In the genomic region with DNA sequence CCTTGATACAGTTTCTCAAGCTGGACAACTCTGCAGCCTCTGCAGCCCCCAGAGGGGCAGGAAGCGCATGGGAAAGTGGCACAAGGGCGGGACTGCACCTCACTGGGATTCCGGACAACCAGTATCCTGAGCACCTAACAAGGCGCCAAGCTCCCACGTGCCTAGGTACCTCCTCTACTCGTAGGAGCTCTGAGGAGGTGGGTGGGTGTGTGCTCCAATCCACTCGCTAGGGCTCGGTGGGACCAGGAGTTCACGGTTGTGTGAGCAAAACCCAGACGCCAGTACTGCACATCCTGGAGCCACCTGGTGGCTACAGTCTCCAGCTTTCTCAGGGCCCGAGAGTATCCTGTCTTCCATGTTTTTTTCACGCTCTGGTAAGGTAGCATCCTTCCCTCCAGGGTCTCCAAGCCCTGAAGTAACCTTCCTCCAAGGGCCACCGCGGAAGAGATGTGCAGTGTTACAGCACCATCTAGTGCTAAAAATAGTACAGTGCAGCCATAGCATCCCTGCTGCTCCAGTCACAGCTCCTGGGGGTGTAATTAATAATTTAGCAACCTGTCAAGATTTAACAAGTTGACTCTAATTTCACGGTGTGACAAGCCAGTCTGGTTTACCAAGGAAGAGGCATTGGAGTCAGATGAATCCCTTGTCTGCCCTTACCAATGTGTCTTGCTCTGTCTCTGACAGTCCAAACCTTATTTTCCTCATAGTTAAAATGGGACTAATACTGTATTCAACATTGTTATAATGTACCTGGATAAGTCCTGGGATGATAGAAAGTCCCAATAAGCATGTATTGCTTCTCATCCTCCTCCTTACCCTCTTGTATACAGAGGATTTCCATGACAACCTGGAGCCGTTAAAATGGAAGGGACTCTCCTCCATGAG, we compare ENCODE assay signal across 8 cellular contexts.
A peak's percentile ranks its signal among the peaks of the same experiment; 100 is the strongest.
DNase-seq lines count a peak whose midpoint lies in the region; ATAC-seq and TF ChIP-seq lines count a peak whose summit lies in the region.

No MANE protein-coding gene starts in this region.

- no peak overlapping the region for H3K9ac ChIP-seq in liver (ENCODE audit: low read depth in 1 of 2, low read length in 2 of 2)

- H3K4me3 ChIP-seq in choroid plexus epithelial cell (ENCODE audit: low read depth, low read length), result no peak overlapping the region
- H3K4me3 ChIP-seq in liver (ENCODE audit: low read depth in 1 of 3, low read length in 3 of 3), result no peak overlapping the region

- no peaks in the 10 kb centered on the region for H3K9me3 Mint-ChIP-seq in stimulated activated naive CD8-positive, alpha-beta T cell treated with anti-CD3 and anti-CD28 coated beads, Interleukin-15, amount 100 ng/mL, for 72 hours

- no peak overlapping the region for H3K27ac ChIP-seq in liver (ENCODE audit: low read depth in 1 of 2, low read length in 2 of 2)

- TF ChIP-seq CTCF in GM12874 (IDR thresholded peaks at IDR 0.05; ENCODE audit: insufficient read depth, low read depth, low read length) (peak; percentile 77), choroid plexus epithelial cell (conservative IDR thresholded peaks at IDR 0.05; ENCODE audit: low read depth, low read length) (peak; percentile 93), liver (IDR thresholded peaks at IDR 0.05; ENCODE audit: low read depth, low read length, missing input control) (peak; percentile 85)

- no peaks in the 10 kb centered on the region for H3K27me3 ChIP-seq in liver (ENCODE audit: control insufficient read depth in 4 of 4, insufficient read depth in 4 of 4, low read length in 3 of 4)

- H3K36me3 ChIP-seq in liver (ENCODE audit: control insufficient read depth in 4 of 4, insufficient read depth in 3 of 4, low read depth in 1 of 4, low read length in 3 of 4), result peaks cover 0 to 12% (median 1%) of the 10 kb centered on the region in 4 donors

- peak overlapping the region in 1 of 2 donors; percentile 11 for H3K4me3 Mint-ChIP-seq in stimulated activated naive CD8-positive, alpha-beta T cell treated with anti-CD3 and anti-CD28 coated beads, Interleukin-15, amount 100 ng/mL, for 72 hours

- peak; percentile 93 for ATAC-seq in HG02642 (IDR thresholded peaks at IDR 0.05; ENCODE audit: poor library complexity, unreplicated experiment)
- peak; percentile 86 for ATAC-seq in stimulated activated naive CD8-positive, alpha-beta T cell treated with anti-CD3 and anti-CD28 coated beads, Interleukin-15, amount 100 ng/mL, for 72 hours

- TF ChIP-seq RAD21 in liver (IDR thresholded peaks at IDR 0.05), result peak; percentile 94 to 96

- DNase-seq in A172 (ENCODE audit: low spot score), result peak; percentile 40
- DNase-seq in NCI-H128 (lab: John Stamatoyannopoulos, UW; ENCODE audit: unreplicated experiment), result peak; percentile 35
- peak; percentile 8 for DNase-seq in UCSD-AML1 (lab: John Stamatoyannopoulos, UW; ENCODE audit: unreplicated experiment)
- DNase-seq in choroid plexus epithelial cell (ENCODE audit: low read depth), result peak; percentile 63
- DNase-seq in stimulated activated naive CD8-positive, alpha-beta T cell treated with anti-CD3 and anti-CD28 coated beads, Interleukin-15, amount 100 ng/mL, for 72 hours, result peak; percentile 32 to 39

- H3K27ac Mint-ChIP-seq in stimulated activated naive CD8-positive, alpha-beta T cell treated with anti-CD3 and anti-CD28 coated beads, Interleukin-15, amount 100 ng/mL, for 72 hours, result no peak overlapping the region

- H3K9me3 ChIP-seq in liver (ENCODE audit: control insufficient read depth in 4 of 4, low read length in 3 of 4), result no peaks in the 10 kb centered on the region

- no peaks in the 10 kb centered on the region for H3K27me3 Mint-ChIP-seq in stimulated activated naive CD8-positive, alpha-beta T cell treated with anti-CD3 and anti-CD28 coated beads, Interleukin-15, amount 100 ng/mL, for 72 hours

- H3K4me1 Mint-ChIP-seq in stimulated activated naive CD8-positive, alpha-beta T cell treated with anti-CD3 and anti-CD28 coated beads, Interleukin-15, amount 100 ng/mL, for 72 hours, result no peaks in the 10 kb centered on the region

- H3K4me1 ChIP-seq in liver (ENCODE audit: control insufficient read depth in 4 of 4, insufficient read depth in 4 of 4, low read length in 3 of 4), result peaks cover 0 to 4% (median 0%) of the 10 kb centered on the region in 4 donors

- WGBS in liver, result 32% methylated on average over 16 of the region's 16 CpGs

TF ChIP-seq in liver, 16 proteins besides CTCF, POLR2A, EP300 and RAD21:
- TF ChIP-seq, protein P1, sequence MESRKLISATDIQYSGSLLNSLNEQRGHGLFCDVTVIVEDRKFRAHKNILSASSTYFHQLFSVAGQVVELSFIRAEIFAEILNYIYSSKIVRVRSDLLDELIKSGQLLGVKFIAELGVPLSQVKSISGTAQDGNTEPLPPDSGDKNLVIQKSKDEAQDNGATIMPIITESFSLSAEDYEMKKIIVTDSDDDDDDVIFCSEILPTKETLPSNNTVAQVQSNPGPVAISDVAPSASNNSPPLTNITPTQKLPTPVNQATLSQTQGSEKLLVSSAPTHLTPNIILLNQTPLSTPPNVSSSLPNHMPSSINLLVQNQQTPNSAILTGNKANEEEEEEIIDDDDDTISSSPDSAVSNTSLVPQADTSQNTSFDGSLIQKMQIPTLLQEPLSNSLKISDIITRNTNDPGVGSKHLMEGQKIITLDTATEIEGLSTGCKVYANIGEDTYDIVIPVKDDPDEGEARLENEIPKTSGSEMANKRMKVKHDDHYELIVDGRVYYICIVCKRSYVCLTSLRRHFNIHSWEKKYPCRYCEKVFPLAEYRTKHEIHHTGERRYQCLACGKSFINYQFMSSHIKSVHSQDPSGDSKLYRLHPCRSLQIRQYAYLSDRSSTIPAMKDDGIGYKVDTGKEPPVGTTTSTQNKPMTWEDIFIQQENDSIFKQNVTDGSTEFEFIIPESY (IDR thresholded peaks at IDR 0.05), result no peak
- TF ChIP-seq FOXA2 (IDR thresholded peaks at IDR 0.05) (no peak), GABPA (IDR thresholded peaks at IDR 0.05 in 1 of 2, conservative IDR thresholded peaks at IDR 0.05 in 1 of 2) (no peak), HNF4G (IDR thresholded peaks at IDR 0.05) (no peak), JUND (IDR thresholded peaks at IDR 0.05) (no peak), HNF4A (conservative IDR thresholded peaks at IDR 0.05) (no peak), TAF1 (conservative IDR thresholded peaks at IDR 0.05) (no peak), SP1 (IDR thresholded peaks at IDR 0.05) (no peak), NR2F2 (IDR thresholded peaks at IDR 0.05) (no peak), FOXA1 (IDR thresholded peaks at IDR 0.05) (no peak)
- TF ChIP-seq, protein P2, sequence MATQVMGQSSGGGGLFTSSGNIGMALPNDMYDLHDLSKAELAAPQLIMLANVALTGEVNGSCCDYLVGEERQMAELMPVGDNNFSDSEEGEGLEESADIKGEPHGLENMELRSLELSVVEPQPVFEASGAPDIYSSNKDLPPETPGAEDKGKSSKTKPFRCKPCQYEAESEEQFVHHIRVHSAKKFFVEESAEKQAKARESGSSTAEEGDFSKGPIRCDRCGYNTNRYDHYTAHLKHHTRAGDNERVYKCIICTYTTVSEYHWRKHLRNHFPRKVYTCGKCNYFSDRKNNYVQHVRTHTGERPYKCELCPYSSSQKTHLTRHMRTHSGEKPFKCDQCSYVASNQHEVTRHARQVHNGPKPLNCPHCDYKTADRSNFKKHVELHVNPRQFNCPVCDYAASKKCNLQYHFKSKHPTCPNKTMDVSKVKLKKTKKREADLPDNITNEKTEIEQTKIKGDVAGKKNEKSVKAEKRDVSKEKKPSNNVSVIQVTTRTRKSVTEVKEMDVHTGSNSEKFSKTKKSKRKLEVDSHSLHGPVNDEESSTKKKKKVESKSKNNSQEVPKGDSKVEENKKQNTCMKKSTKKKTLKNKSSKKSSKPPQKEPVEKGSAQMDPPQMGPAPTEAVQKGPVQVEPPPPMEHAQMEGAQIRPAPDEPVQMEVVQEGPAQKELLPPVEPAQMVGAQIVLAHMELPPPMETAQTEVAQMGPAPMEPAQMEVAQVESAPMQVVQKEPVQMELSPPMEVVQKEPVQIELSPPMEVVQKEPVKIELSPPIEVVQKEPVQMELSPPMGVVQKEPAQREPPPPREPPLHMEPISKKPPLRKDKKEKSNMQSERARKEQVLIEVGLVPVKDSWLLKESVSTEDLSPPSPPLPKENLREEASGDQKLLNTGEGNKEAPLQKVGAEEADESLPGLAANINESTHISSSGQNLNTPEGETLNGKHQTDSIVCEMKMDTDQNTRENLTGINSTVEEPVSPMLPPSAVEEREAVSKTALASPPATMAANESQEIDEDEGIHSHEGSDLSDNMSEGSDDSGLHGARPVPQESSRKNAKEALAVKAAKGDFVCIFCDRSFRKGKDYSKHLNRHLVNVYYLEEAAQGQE (IDR thresholded peaks at IDR 0.05), result no peak

Comparison
In these comparisons a context has a peak if more than half of its experiments do, and no peak if none do; other contexts are left out.
1. DNase-seq: peak in every context shown above with its lines; median percentile 63 in choroid plexus epithelial cell; 40 in A172; 36 in stimulated activated naive CD8-positive, alpha-beta T cell treated with anti-CD3 and anti-CD28 coated beads, Interleukin-15, amount 100 ng/mL, for 72 hours; 35 in NCI-H128; 8 in UCSD-AML1.